15 cellular contexts compared by ENCODE assay signal in the genomic region with DNA sequence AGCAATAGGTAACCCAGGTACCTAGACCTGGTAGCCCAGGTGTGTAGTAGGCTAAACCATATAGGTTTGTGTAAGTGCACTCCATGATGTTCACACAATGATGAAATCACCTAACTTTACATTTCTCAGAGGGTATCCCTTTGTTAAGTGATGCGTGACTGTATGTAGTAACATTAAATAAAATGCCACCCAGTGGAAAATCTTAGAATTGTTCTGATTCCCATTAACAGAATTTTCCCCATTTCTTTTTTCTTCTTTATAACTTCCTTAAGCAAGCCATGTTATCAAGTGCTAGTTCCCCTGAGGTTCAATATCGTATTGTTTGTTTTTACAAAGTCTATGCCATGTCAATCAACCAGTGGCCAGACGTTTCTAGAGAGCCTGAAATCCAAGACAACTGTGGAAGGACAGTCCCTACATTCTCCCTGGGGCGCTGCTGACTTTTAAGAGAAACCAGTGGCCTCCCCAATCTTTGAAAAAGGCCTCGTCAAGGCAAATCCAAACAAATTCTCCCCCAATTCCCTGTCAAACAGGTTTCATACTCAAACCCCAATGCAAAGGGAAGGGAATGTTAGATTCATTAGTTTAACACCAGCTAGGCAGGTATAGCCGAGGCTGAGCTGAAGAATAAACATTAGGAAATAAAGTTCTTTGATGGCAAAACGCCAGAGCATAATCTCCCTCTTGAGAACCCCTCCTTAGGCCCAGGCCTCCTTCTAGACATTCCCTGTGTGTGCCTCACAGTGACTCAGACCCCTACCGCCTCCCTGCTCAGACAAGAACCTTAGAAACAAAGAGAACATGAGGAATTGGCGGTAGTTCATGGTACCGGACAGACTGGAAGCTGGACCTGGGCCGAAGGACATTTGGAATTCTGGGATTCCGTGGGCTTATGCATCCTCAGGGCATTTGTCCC.
A peak's percentile ranks its signal among the peaks of the same experiment; 100 is the strongest.
DNase-seq lines count a peak whose midpoint lies in the region; ATAC-seq and TF ChIP-seq lines count a peak whose summit lies in the region.
"Had no signal": no experiment of that assay in that cellular context is flagged by ENCODE, and none has a peak within 500 bp of the region (broad histone marks: within the 10 kb centered on the region; RNA-seq: fewer than 3 reads in every experiment).

No MANE protein-coding gene starts in this region.

- ATAC-seq in foreskin keratinocyte = peak; percentile 98

- peak overlapping the region; percentile 55 for H3K27ac Mint-ChIP-seq in type B pancreatic cell
- H3K27ac Mint-ChIP-seq: activated naive CD4-positive, alpha-beta T cell treated with anti-CD3 and anti-CD28 coated beads, Interleukin-2, amount 50 U/mL, for 24 hours; immature natural killer cell had no signal

- POLR2A ChIA-PET in RWPE1 (lab: Yijun Ruan, JAX; ENCODE audit: low non-redundant PET) = no interaction called here

- peaks cover 9% of the 10 kb centered on the region for H3K9me3 Mint-ChIP-seq in type B pancreatic cell
- H3K9me3 Mint-ChIP-seq: immature natural killer cell had no signal

- H3K4me3 Mint-ChIP-seq in type B pancreatic cell = no peak overlapping the region
- H3K4me3 Mint-ChIP-seq: activated naive CD4-positive, alpha-beta T cell treated with anti-CD3 and anti-CD28 coated beads, Interleukin-2, amount 50 U/mL, for 24 hours; immature natural killer cell had no signal

- H3K36me3 Mint-ChIP-seq in type B pancreatic cell = peaks cover 4% of the 10 kb centered on the region
- H3K36me3 Mint-ChIP-seq: activated naive CD4-positive, alpha-beta T cell treated with anti-CD3 and anti-CD28 coated beads, Interleukin-2, amount 50 U/mL, for 24 hours had no signal

- H3K4me1 ChIP-seq in foreskin keratinocyte = peaks cover 3% of the 10 kb centered on the region

- CTCF ChIA-PET in RWPE1 (lab: Yijun Ruan, JAX) = interaction anchor here (0.9 to 2.2 kb wide), 3 partner anchors 10 to 712 kb away, joined by 3 to 10 read pairs (median 6); no protein-coding TSS in a partner anchor

- no peaks in the 10 kb centered on the region for H3K27me3 ChIP-seq in foreskin keratinocyte
- H3K27me3 ChIP-seq: MG63, ovary had no signal

- TF ChIP-seq CTCF in RWPE1 (conservative IDR thresholded peaks at IDR 0.05; ENCODE audit: low read depth) (no peak), foreskin keratinocyte (conservative IDR thresholded peaks at IDR 0.05) (peak; percentile 23), type B pancreatic cell (conservative IDR thresholded peaks at IDR 0.05) (peak; percentile 45)

- H3K27me3 Mint-ChIP-seq in type B pancreatic cell = peaks cover 13% of the 10 kb centered on the region

- H3K27ac ChIP-seq in RWPE1 (peak overlapping the region; percentile 56), foreskin keratinocyte (peak overlapping the region; percentile 9)
- H3K27ac ChIP-seq: ovary had no signal

- H3K4me1 Mint-ChIP-seq in type B pancreatic cell (ENCODE audit: unreplicated experiment) = no peaks in the 10 kb centered on the region

- DNase-seq in activated CD8-positive, alpha-beta memory T cell treated with anti-CD3 and anti-CD28 coated beads, Interleukin-2, amount 50 U/mL, for 48 hours = peak; percentile 23
- DNase-seq in activated CD8-positive, alpha-beta memory T cell treated with anti-CD3 and anti-CD28 coated beads, Interleukin-2, amount 50 U/mL, for 4 hours = no peak
- peak; percentile 91 for DNase-seq in RWPE1 (ENCODE audit: low spot score)
- peak; percentile 81 to 91 for DNase-seq in foreskin keratinocyte
- no peak for DNase-seq in type B pancreatic cell (ENCODE audit: extremely low spot score, unreplicated experiment)
- DNase-seq in NCI-H524 treated with DMSO at 0.1 percent for 48 hours (lab: John Stamatoyannopoulos, UW) = no peak
- DNase-seq in iPS-NIHi11 (ENCODE audit: low spot score) = no peak
- no peak for DNase-seq in hippocampal formation (lab: John Stamatoyannopoulos, UW)
- DNase-seq: activated CD4-positive, alpha-beta T cell treated with anti-CD3 and anti-CD28 coated beads, Interleukin-2, amount 50 U/mL, for 48 hours; immature natural killer cell; MG63; NCI-H526; ovary; T-helper 1 cell had no signal

Comparison
In these comparisons a context has a peak if more than half of its experiments do, and no peak if none do; other contexts are left out.
1. DNase-seq: peak in activated CD8-positive, alpha-beta memory T cell treated with anti-CD3 and anti-CD28 coated beads, Interleukin-2, amount 50 U/mL, for 48 hours (single experiment), RWPE1 (single experiment) and foreskin keratinocyte (2 of 2); none in activated CD8-positive, alpha-beta memory T cell treated with anti-CD3 and anti-CD28 coated beads, Interleukin-2, amount 50 U/mL, for 4 hours (single experiment), type B pancreatic cell (single experiment), NCI-H524 treated with DMSO at 0.1 percent for 48 hours (single experiment), iPS-NIHi11 (single experiment) and hippocampal formation (0 of 2).